In the genomic region with DNA sequence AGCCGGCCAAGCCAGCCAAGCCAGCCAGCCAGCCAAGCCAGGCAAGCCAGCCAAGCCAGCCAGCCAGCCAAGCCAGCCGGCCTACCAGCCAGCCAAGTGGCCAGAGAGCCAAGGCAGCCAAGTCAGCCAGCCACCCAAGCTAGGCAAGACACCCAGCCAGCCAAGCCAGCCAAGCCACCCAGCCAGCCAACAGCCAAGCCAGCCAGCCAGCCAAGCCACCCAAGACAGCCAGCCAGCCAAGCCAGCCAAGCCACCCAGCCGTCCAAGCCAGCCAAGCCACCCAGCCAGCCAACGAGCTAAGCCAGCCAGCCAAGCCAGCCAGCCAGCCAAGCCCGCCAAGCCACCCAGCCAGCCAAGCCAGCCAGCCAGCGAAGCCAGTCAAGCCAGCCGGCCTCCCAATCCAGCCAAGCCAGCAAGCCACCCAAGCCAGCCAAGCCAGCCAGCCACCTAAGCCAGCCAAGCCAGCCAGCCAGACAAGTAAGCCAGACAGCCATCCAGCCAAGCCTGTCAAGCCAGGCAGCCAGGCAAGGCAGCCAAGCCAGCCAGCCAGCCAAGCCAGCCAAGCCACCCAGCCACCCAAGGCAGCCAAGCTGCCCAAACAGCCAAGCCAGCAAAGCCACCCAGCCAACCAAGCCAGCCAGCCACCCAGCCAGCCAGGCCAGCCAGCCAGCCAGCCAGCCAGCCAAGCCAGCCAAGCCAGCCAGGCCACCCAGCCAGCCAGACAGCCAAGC, we compare ENCODE assay signal across 8 cellular contexts.
DNase-seq lines count a peak whose midpoint lies in the region; ATAC-seq and TF ChIP-seq lines count a peak whose summit lies in the region.
"Had no signal": no experiment of that assay in that cellular context is flagged by ENCODE, and none has a peak within 500 bp of the region (broad histone marks: within the 10 kb centered on the region; RNA-seq: fewer than 3 reads in every experiment).

No MANE protein-coding gene starts in this region.

- WGBS in thyroid gland, 2 donors = 54 to 66% methylated on average over 6 to 7 of the region's 7 CpGs
- 63 to 71% methylated on average over 7 of the region's 7 CpGs for WGBS in tibial nerve, 2 donors

- no peaks in the 10 kb centered on the region for H3K27me3 ChIP-seq in thyroid gland
- H3K27me3 ChIP-seq in tibial nerve = no peaks in the 10 kb centered on the region

- ATAC-seq in HG02642 (IDR thresholded peaks at IDR 0.05; ENCODE audit: poor library complexity, unreplicated experiment) (peak; percentile 58), HG03135 (IDR thresholded peaks at IDR 0.05; ENCODE audit: unreplicated experiment) (no peak)
- peak; percentile 25 for ATAC-seq in activated T-helper 17 cell treated with anti-CD3 and anti-CD28 coated beads, Interleukin-2, amount 50 U/mL, for 72 hours (replicated peaks)

- H3K36me3 Mint-ChIP-seq in activated T-helper 17 cell treated with anti-CD3 and anti-CD28 coated beads, Interleukin-2, amount 50 U/mL, for 72 hours (ENCODE audit: low read depth) = no peaks in the 10 kb centered on the region

- TF ChIP-seq POLR2A in thyroid gland (IDR thresholded peaks at IDR 0.05) = no peak
- no peak for TF ChIP-seq POLR2A in tibial nerve (IDR thresholded peaks at IDR 0.05)

- no peaks in the 10 kb centered on the region for H3K4me1 Mint-ChIP-seq in activated T-helper 17 cell treated with anti-CD3 and anti-CD28 coated beads, Interleukin-2, amount 50 U/mL, for 72 hours

- peaks cover 3% of the 10 kb centered on the region for H3K9me3 Mint-ChIP-seq in activated T-helper 17 cell treated with anti-CD3 and anti-CD28 coated beads, Interleukin-2, amount 50 U/mL, for 72 hours

- TF ChIP-seq EP300 in tibial nerve (IDR thresholded peaks at IDR 0.05) = no peak

- TF ChIP-seq CTCF in thyroid gland (IDR thresholded peaks at IDR 0.05) (no peak), tibial nerve (IDR thresholded peaks at IDR 0.05) (no peak)

- H3K4me3 Mint-ChIP-seq in activated T-helper 17 cell treated with anti-CD3 and anti-CD28 coated beads, Interleukin-2, amount 50 U/mL, for 72 hours = no peak overlapping the region
- H3K4me3 Mint-ChIP-seq: T-helper 1 cell treated with Interleukin-12 subunit alpha and Interleukin-12 subunit beta and Interleukin-4 antibody, amounts not matched to agents 30 μg/mL and 1 μg/mL, for 36 hours had no signal

- DNase-seq in iPS-NIHi11 (ENCODE audit: low spot score) (peak; percentile 42), thyroid gland (peak; percentile 20 to 30), tibial nerve (ENCODE audit: low spot score in 2 of 2) (no peak), HUDEP-2 (lab: John Stamatoyannopoulos, UW; ENCODE audit: unreplicated experiment in 76 of 76) (no peak)

- H3K27me3 Mint-ChIP-seq in activated T-helper 17 cell treated with anti-CD3 and anti-CD28 coated beads, Interleukin-2, amount 50 U/mL, for 72 hours = no peaks in the 10 kb centered on the region

- H3K4me3 ChIP-seq in thyroid gland (replicated peaks in 1 of 3) (no peak overlapping the region), tibial nerve (no peak overlapping the region)

- H3K4me1 ChIP-seq in thyroid gland (no peaks in the 10 kb centered on the region), tibial nerve (no peaks in the 10 kb centered on the region)

- intact Hi-C loops in thyroid gland (cut with DNase I) = no loop called here

- H3K36me3 ChIP-seq in thyroid gland (no peaks in the 10 kb centered on the region), tibial nerve (no peaks in the 10 kb centered on the region)

- H3K9me3 ChIP-seq in thyroid gland = no peaks in the 10 kb centered on the region
- peaks cover 0 to 46% (median 4%) of the 10 kb centered on the region in 4 donors for H3K9me3 ChIP-seq in tibial nerve

- H3K27ac Mint-ChIP-seq in activated T-helper 17 cell treated with anti-CD3 and anti-CD28 coated beads, Interleukin-2, amount 50 U/mL, for 72 hours = no peak overlapping the region
- H3K27ac Mint-ChIP-seq: T-helper 1 cell treated with Interleukin-12 subunit alpha and Interleukin-12 subunit beta and Interleukin-4 antibody, amounts not matched to agents 30 μg/mL and 1 μg/mL, for 36 hours had no signal

- no peak overlapping the region for H3K27ac ChIP-seq in thyroid gland
- H3K27ac ChIP-seq in tibial nerve = no peak overlapping the region

Comparison
In these comparisons a context has a peak if more than half of its experiments do, and no peak if none do; other contexts are left out.
1. DNase-seq: peak in iPS-NIHi11 (single experiment) and thyroid gland (2 of 2); none in tibial nerve (0 of 2) and HUDEP-2 (0 of 76).